In genomic region chr1:16861832-16862245, GRCh38 we compare ENCODE assay signal across 9 cellular contexts. TPM values are rescaled to one million over a fixed set of nuclear protein-coding genes. Genes with fewer than 3 reads are reported as not detected.
A peak's percentile ranks its signal among the peaks of the same experiment; 100 is the strongest.
DNase-seq lines count a peak whose midpoint lies in the region; ATAC-seq, FAIRE-seq and TF ChIP-seq lines count a peak whose summit lies in the region.
"Not testable (repeated sequence)": the region's sequence is repeated elsewhere in the genome, so short reads cannot be mapped to it uniquely, and the experiment has no call there.
"Had no signal": no experiment of that assay in that cellular context is flagged by ENCODE, and none has a peak within 500 bp of the region (broad histone marks: within the 10 kb centered on the region; RNA-seq: fewer than 3 reads in every experiment).

No MANE protein-coding gene starts in this region.

- H4K8ac ChIP-seq in H1 (ENCODE audit: extremely low read depth, insufficient read depth, low read length): not testable (repeated sequence)

- ATAC-seq in WTC11: peak; percentile 84

- not testable (repeated sequence) for H4K5ac ChIP-seq in H1 (ENCODE audit: insufficient read length, low read depth, low read length)

- not testable (repeated sequence) for TF ChIP-seq POLR2A in H1 (IDR thresholded peaks at IDR 0.05; ENCODE audit: control extremely low read depth in 1 of 2, low read depth in 2 of 2, low read length in 2 of 2)

- H2BK12ac ChIP-seq in H1 (ENCODE audit: low read depth, low read length): not testable (repeated sequence)

- H3K36me3 Mint-ChIP-seq in WTC11; activated naive CD8-positive, alpha-beta T cell treated with anti-CD3 and anti-CD28 coated beads for 36 hours: not testable (repeated sequence)

- not testable (repeated sequence) for H2AFZ ChIP-seq in H1 (ENCODE audit: low read length)

- H3K27ac ChIP-seq in H1 (ENCODE audit: low read depth, low read length): not testable (repeated sequence)

- H3K4me1 ChIP-seq in H1 (replicated peaks in 1 of 4; ENCODE audit: control insufficient read depth in 3 of 4, insufficient read depth in 4 of 4, low read length in 3 of 4): not testable (repeated sequence)

- POLR2A ChIA-PET in WTC11 (lab: Charles Lee); H1 (lab: Charles Lee; ENCODE audit: partially characterized antibody): not testable (repeated sequence)

- peak; percentile 66 for FAIRE-seq in H1 (lab: Jason Lieb, UNC)

- not testable (repeated sequence) for H3K4me1 Mint-ChIP-seq in WTC11; activated naive CD8-positive, alpha-beta T cell treated with anti-CD3 and anti-CD28 coated beads for 36 hours

- H3K9me3 Mint-ChIP-seq in WTC11; activated naive CD8-positive, alpha-beta T cell treated with anti-CD3 and anti-CD28 coated beads for 36 hours: not testable (repeated sequence)

- H3K27ac Mint-ChIP-seq in WTC11: not testable (repeated sequence)
- peak overlapping the region; percentile 61 for H3K27ac Mint-ChIP-seq in activated naive CD8-positive, alpha-beta T cell treated with anti-CD3 and anti-CD28 coated beads for 36 hours

- not testable (repeated sequence) for H3K4ac ChIP-seq in H1 (replicated peaks; ENCODE audit: insufficient read length, low read depth, low read length)

- H3K14ac ChIP-seq in H1 (ENCODE audit: insufficient read length): not testable (repeated sequence)

- peak; percentile 12 for DNase-seq in DMS53 treated with DMSO at 0.1 percent for 48 hours (lab: John Stamatoyannopoulos, UW; ENCODE audit: unreplicated experiment)
- DNase-seq in HT-29 (ENCODE audit: low spot score): peak; percentile 55
- DNase-seq in OCI-M1 (lab: John Stamatoyannopoulos, UW): peak; percentile 77
- peak; percentile 63 for DNase-seq in WTC11 (ENCODE audit: low spot score)
- peak; percentile 15 for DNase-seq in activated naive CD8-positive, alpha-beta T cell treated with anti-CD3 and anti-CD28 coated beads for 36 hours
- peak in 1 of 2 experiments; percentile 92 for DNase-seq in H1 (ENCODE audit: low read depth in 1 of 2, low spot score in 2 of 2)
- peak; percentile 74 for DNase-seq in islet precursor cell
- DNase-seq in stimulated activated CD8-positive, alpha-beta memory T cell treated with anti-CD3 and anti-CD28 coated beads, Interleukin-4, amount 100 ng/mL, for 48 hours: peak; percentile 66

- not testable (repeated sequence) for H3K18ac ChIP-seq in H1 (ENCODE audit: extremely low read depth, low read length)

- TF ChIP-seq CTCF in WTC11 (IDR thresholded peaks at IDR 0.05); H1 (IDR thresholded peaks at IDR 0.05; ENCODE audit: control extremely low read depth in 1 of 3, insufficient read depth in 1 of 3, low read depth in 1 of 3, low read length in 3 of 3): not testable (repeated sequence)

- not testable (repeated sequence) for H2BK15ac ChIP-seq in H1 (ENCODE audit: low read length)

- H3K4me2 ChIP-seq in H1 (ENCODE audit: insufficient read depth in 1 of 2, low read depth in 2 of 2, low read length in 2 of 2): not testable (repeated sequence)

- H3K4me3 Mint-ChIP-seq in WTC11; activated naive CD8-positive, alpha-beta T cell treated with anti-CD3 and anti-CD28 coated beads for 36 hours: not testable (repeated sequence)

- H3K9me3 ChIP-seq in H1 (ENCODE audit: insufficient read depth in 2 of 2, low read depth in 1 of 2, low read length in 1 of 2): not testable (repeated sequence)

- not testable (repeated sequence) for H2BK20ac ChIP-seq in H1 (ENCODE audit: low read length)

- not testable (repeated sequence) for H2BK5ac ChIP-seq in H1 (ENCODE audit: low read depth, low read length)

- TF ChIP-seq RAD21 in H1 (IDR thresholded peaks at IDR 0.05 in 1 of 2, conservative IDR thresholded peaks at IDR 0.05 in 1 of 2; ENCODE audit: low read depth in 2 of 2, low read length in 2 of 2): not testable (repeated sequence)

- not testable (repeated sequence) for H3K23me2 ChIP-seq in H1 (ENCODE audit: low read depth, low read length)

- not testable (repeated sequence) for H3K27me3 ChIP-seq in H1 (replicated peaks in 1 of 4; ENCODE audit: control insufficient read depth in 3 of 4, extremely low read depth in 1 of 4, insufficient read depth in 3 of 4, low read length in 3 of 4)

- H3K36me3 ChIP-seq in H1 (ENCODE audit: control insufficient read depth in 2 of 4, insufficient read depth in 4 of 4, low read length in 3 of 4): not testable (repeated sequence)

- not testable (repeated sequence) for H3K27me3 Mint-ChIP-seq in WTC11 (ENCODE audit: low read depth); activated naive CD8-positive, alpha-beta T cell treated with anti-CD3 and anti-CD28 coated beads for 36 hours

- H4K91ac ChIP-seq in H1 (replicated peaks; ENCODE audit: insufficient read length, low read length): not testable (repeated sequence)

- not testable (repeated sequence) for H3K79me1 ChIP-seq in H1 (ENCODE audit: low read depth, low read length)

- H2AK5ac ChIP-seq in H1 (ENCODE audit: low read depth, low read length): not testable (repeated sequence)

- not testable (repeated sequence) for H3K56ac ChIP-seq in H1 (replicated peaks; ENCODE audit: insufficient read length, low read depth, low read length)

- not testable (repeated sequence) for H2BK120ac ChIP-seq in H1 (replicated peaks; ENCODE audit: low read depth, low read length)

- not testable (repeated sequence) for H4K20me1 ChIP-seq in H1 (replicated peaks in 1 of 2; ENCODE audit: control insufficient read depth in 1 of 2, insufficient read depth in 2 of 2, low read length in 2 of 2)

- H3K23ac ChIP-seq in H1 (ENCODE audit: insufficient read length): not testable (repeated sequence)

- not testable (repeated sequence) for TF ChIP-seq EP300 in H1 (IDR thresholded peaks at IDR 0.05; ENCODE audit: borderline replicate concordance in 1 of 2, low read depth in 2 of 2, low read length in 2 of 2)

- CTCF ChIA-PET in WTC11 (lab: Charles Lee); H1 (lab: Charles Lee; ENCODE audit: partially characterized antibody): not testable (repeated sequence)

- not testable (repeated sequence) for H3K4me3 ChIP-seq in H1 (ENCODE audit: extremely low read depth in 1 of 4, insufficient read depth in 2 of 4, low read depth in 3 of 4, low read length in 4 of 4)

- H3K79me2 ChIP-seq in H1 (ENCODE audit: control insufficient read depth in 1 of 2, insufficient read depth in 2 of 2, low read length in 2 of 2): not testable (repeated sequence)

- WGBS in H1 (ENCODE audit: extremely low coverage in 1 of 2, insufficient coverage in 1 of 2, insufficient read length in 1 of 2, insufficient replicate concordance in 2 of 2, low coverage in 1 of 2, low lambda C conversion rate in 2 of 2, missing lambda C conversion rate in 1 of 2), 2 experiments: 28% methylated on average over 12 of the region's 16 CpGs; no CpG with 5 or more reads in 1 of the 2 experiments

- not testable (repeated sequence) for H3K9ac ChIP-seq in H1 (replicated peaks in 1 of 4; ENCODE audit: extremely low read depth in 1 of 4, low read depth in 3 of 4, low read length in 3 of 4)

TF ChIP-seq in H1, 55 proteins besides CTCF, POLR2A, EP300 and RAD21:
- TF ChIP-seq BACH1 (IDR thresholded peaks at IDR 0.05; ENCODE audit: low read length) (0 out of 2 replicates have a peak, but pooled peaks have one; percentile 32), TBP (IDR thresholded peaks at IDR 0.05; ENCODE audit: low read depth, low read length) (peak; percentile 95)

RNA-seq across cellular contexts. Expression of gene RNU1-2, which starts 33.9 kb away (rescaled TPM):
- under 0.01 TPM in 2 replicates for total RNA-seq in HT-29 (2014; rRNA removed; shearing (Covaris generic))
- 1,028 to 1,267 TPM (median 1,197 TPM) in 3 replicates for total RNA-seq in WTC11 (2021)
- total RNA-seq in activated naive CD8-positive, alpha-beta T cell treated with anti-CD3 and anti-CD28 coated beads for 36 hours: 100 to 1,000 TPM; 874 to 961 TPM
- 1,303 and 1,497 TPM in 2 replicates for total RNA-seq in H1 (2021; fragmentation: NEBNext Ultra II Directional; extraction: Animal tissue kit (Norgen Biotek cat#: 25700))
- under 0.01 and 145 TPM in 2 replicates for polyA plus RNA-seq in H1 (2011; rRNA removed)
- polyA plus RNA-seq in H1 (2011; cell fraction: cytosol; rRNA removed): under 0.01 TPM
- polyA plus RNA-seq in H1 (2011; cell fraction: nucleus; rRNA removed): under 0.01 TPM
- polyA plus RNA-seq in H1 (2012, experiment 1 of 2): 20.3 to 94.3 TPM in 2 of 4 replicates, not detected in the others
- not detected for polyA plus RNA-seq in H1 (2012, experiment 2 of 2)
- not detected for polyA plus RNA-seq in H1 (2013, experiment 1 of 2)
- polyA plus RNA-seq in H1 (2013, experiment 2 of 2): not detected
- polyA minus RNA-seq in H1 (2011; rRNA and poly(A)+ RNA removed): 10,411 and 22,262 TPM in 2 replicates
- polyA minus RNA-seq in H1 (2011; cell fraction: cytosol; rRNA and poly(A)+ RNA removed): 59,319 TPM
- 43,973 TPM for polyA minus RNA-seq in H1 (2011; cell fraction: nucleus; rRNA and poly(A)+ RNA removed)
- polyA plus RNA-seq: mammary epithelial cell had no signal

RNA-seq across cellular contexts. Expression of gene CROCC, which starts 59.9 kb away (rescaled TPM):
- total RNA-seq in HT-29 (2014; rRNA removed; shearing (Covaris generic)): 12.0 and 13.2 TPM in 2 replicates
- total RNA-seq in WTC11 (2021): 73.8 to 75.6 TPM (median 73.9 TPM) in 3 replicates
- total RNA-seq in activated naive CD8-positive, alpha-beta T cell treated with anti-CD3 and anti-CD28 coated beads for 36 hours: 10 to 100 TPM; 24.7 to 26.3 TPM
- total RNA-seq in H1 (2021; fragmentation: NEBNext Ultra II Directional; extraction: Animal tissue kit (Norgen Biotek cat#: 25700)): 39.5 and 42.3 TPM in 2 replicates
- polyA plus RNA-seq in H1 (2011; rRNA removed): 12.1 and 24.9 TPM in 2 replicates
- polyA plus RNA-seq in H1 (2011; cell fraction: cytosol; rRNA removed): 35.6 TPM
- polyA plus RNA-seq in H1 (2011; cell fraction: nucleus; rRNA removed): 147 TPM
- 32.4 to 53.1 TPM (median 44.9 TPM) in 4 replicates for polyA plus RNA-seq in H1 (2012, experiment 1 of 2)
- polyA plus RNA-seq in H1 (2012, experiment 2 of 2): 16.9 TPM
- polyA plus RNA-seq in H1 (2013, experiment 1 of 2): 20.0 TPM
- polyA plus RNA-seq in H1 (2013, experiment 2 of 2): 18.9 TPM
- 13.7 and 18.3 TPM in 2 replicates for polyA minus RNA-seq in H1 (2011; rRNA and poly(A)+ RNA removed)
- polyA minus RNA-seq in H1 (2011; cell fraction: cytosol; rRNA and poly(A)+ RNA removed): 29.4 TPM
- 44.5 TPM for polyA minus RNA-seq in H1 (2011; cell fraction: nucleus; rRNA and poly(A)+ RNA removed)

Comparison
In these comparisons a context has a peak if more than half of its experiments do, and no peak if none do; other contexts are left out.
1. RNA of gene RNU1-2, which starts 33.9 kb away (total RNA-seq): 1,303 to 1,497 TPM in H1, 1,028 to 1,267 TPM in WTC11 and 874 to 961 TPM in activated naive CD8-positive, alpha-beta T cell treated with anti-CD3 and anti-CD28 coated beads for 36 hours; under 0.01 TPM in HT-29; every median in the first group is over 100 times any median in the second.